In genomic region chr12:130826151-130826801, GRCh38 we compare ENCODE assay signal across 8 cellular contexts. TPM values are rescaled to one million over a fixed set of nuclear protein-coding genes. Genes with fewer than 3 reads are reported as not detected.
DNase-seq lines count a peak whose midpoint lies in the region; ATAC-seq, FAIRE-seq and TF ChIP-seq lines count a peak whose summit lies in the region.

No MANE protein-coding gene starts in this region.

- no peak for FAIRE-seq in A549 (lab: Jason Lieb, UNC)

- DNase-seq in A549 (ENCODE audit: low read depth in 1 of 2, low spot score in 1 of 2) (peak; percentile 53 to 76), H4 (ENCODE audit: low spot score) (peak; percentile 16), T-helper 1 cell (peak; percentile 40 to 67 (median 53)), adipocyte (ENCODE audit: low read depth) (peak; percentile 63), immature natural killer cell (peak; percentile 15 to 51 (median 37)), NCI-H187 (lab: John Stamatoyannopoulos, UW) (no peak)
- peak; percentile 63 to 74 for DNase-seq in stimulated activated CD4-positive, alpha-beta T cell treated with anti-CD3 and anti-CD28 coated beads, Interleukin-4, amount 100 ng/mL, for 48 hours (ENCODE audit: low read depth in 2 of 2)

- H3K36me3 ChIP-seq in adipocyte (ENCODE audit: control insufficient read depth, insufficient read depth, low read length, severe bottlenecking) = peaks cover 20% of the 10 kb centered on the region

- H3K4me2 ChIP-seq in A549 = no peak overlapping the region

- H3K9me3 ChIP-seq in A549 = no peaks in the 10 kb centered on the region
- H3K9me3 ChIP-seq in adipocyte (ENCODE audit: control insufficient read depth, low read length) = no peaks in the 10 kb centered on the region

- H3K4me1 Mint-ChIP-seq in immature natural killer cell = peaks cover 0 to 5% of the 10 kb centered on the region in 2 donors

- TF ChIP-seq POLR2A in A549 (IDR thresholded peaks at IDR 0.05; ENCODE audit: low read length) = no peak

- TF ChIP-seq CTCF in A549 (IDR thresholded peaks at IDR 0.05) = peak; percentile 49

- TF ChIP-seq RAD21 in A549 (conservative IDR thresholded peaks at IDR 0.05 in 1 of 2, IDR thresholded peaks at IDR 0.05 in 1 of 2) = peak; percentile 44 to 53; a peak in 4 of 5 replicates

- H3K36me3 Mint-ChIP-seq in immature natural killer cell = peaks cover 0 to 3% (median 0%) of the 10 kb centered on the region in 3 donors

- CTCF ChIA-PET in A549 (lab: Yijun Ruan, JAX) = interaction anchor here (0.7 to 5.6 kb wide), 7 partner anchors 9 to 194 kb away, joined by 3 to 40 read pairs (median 5); no protein-coding TSS in a partner anchor

- no peak overlapping the region for H3K27ac Mint-ChIP-seq in immature natural killer cell

- H3K27ac ChIP-seq in A549 = peak overlapping the region in 1 of 2 experiments; percentile 13; a peak in 1 of 6 replicates

- H3K4me1 ChIP-seq in A549 = peaks cover 13% of the 10 kb centered on the region
- peaks cover 22% of the 10 kb centered on the region for H3K4me1 ChIP-seq in adipocyte (ENCODE audit: control insufficient read depth, insufficient read depth, low read length)

- peak; percentile 89 to 96 for ATAC-seq in A549
- no peak for ATAC-seq in HG03460 (IDR thresholded peaks at IDR 0.05; ENCODE audit: unreplicated experiment)

- no peaks in the 10 kb centered on the region for H3K9me3 Mint-ChIP-seq in immature natural killer cell

- no peak overlapping the region for H3K4me3 Mint-ChIP-seq in immature natural killer cell

- no peaks in the 10 kb centered on the region for H3K27me3 ChIP-seq in adipocyte (replicated peaks; ENCODE audit: control insufficient read depth, insufficient read depth, low read length)

- TF ChIP-seq EP300 in A549 (IDR thresholded peaks at IDR 0.05) = no peak

- peak overlapping the region; percentile 53 for H3K9ac ChIP-seq in adipocyte (ENCODE audit: low read length)

- 74% methylated on average over 21 of the region's 21 CpGs for WGBS in A549 (ENCODE audit: missing lambda C conversion rate)

- POLR2A ChIA-PET in A549 (lab: Yijun Ruan, JAX) = no interaction called here

- H3K27me3 Mint-ChIP-seq in immature natural killer cell (ENCODE audit: low read depth in 3 of 3) = peaks cover 0 to 2% (median 0%) of the 10 kb centered on the region in 3 donors

- H3K4me3 ChIP-seq in A549 = no peak overlapping the region
- no peak overlapping the region for H3K4me3 ChIP-seq in adipocyte (ENCODE audit: low read length)

TF ChIP-seq in A549, 52 proteins besides CTCF, POLR2A, EP300 and RAD21:
- TF ChIP-seq ZC3H11A (IDR thresholded peaks at IDR 0.05) = no peak
- TF ChIP-seq KDM1A (IDR thresholded peaks at IDR 0.05; ENCODE audit: low read depth) = no peak
- peak; percentile 18; the same call in 1 of the 3 replicates for TF ChIP-seq SMC3 (IDR thresholded peaks at IDR 0.05)
- TF ChIP-seq RARB (CRISPR knock-in tag; IDR thresholded peaks at IDR 0.05) = no peak
- TF ChIP-seq FOXS1 (CRISPR knock-in tag; IDR thresholded peaks at IDR 0.05) = peak; percentile 25; the same call in 1 of the 2 replicates
- peak; percentile 97 for TF ChIP-seq MAX (IDR thresholded peaks at IDR 0.05)
- peak; percentile 82; the same call in 1 of the 2 replicates for TF ChIP-seq MYC (IDR thresholded peaks at IDR 0.05; ENCODE audit: borderline replicate concordance, low read length)
- TF ChIP-seq CHD4 (IDR thresholded peaks at IDR 0.05; ENCODE audit: borderline replicate concordance) = no peak
- no peak for TF ChIP-seq HOXA7 (CRISPR knock-in tag; IDR thresholded peaks at IDR 0.05)
- TF ChIP-seq HOXB5 (CRISPR knock-in tag; IDR thresholded peaks at IDR 0.05) = 0 out of 2 replicates have a peak, but pooled peaks have one; percentile 18
- no peak for TF ChIP-seq ELK1 (IDR thresholded peaks at IDR 0.05; ENCODE audit: low read depth, low read length)
- 0 out of 2 replicates have a peak, but pooled peaks have one; percentile 39 for TF ChIP-seq USF2 (IDR thresholded peaks at IDR 0.05)
- no peak for TF ChIP-seq TFCP2L1 (CRISPR knock-in tag; IDR thresholded peaks at IDR 0.05)
- TF ChIP-seq ZNF302 (CRISPR knock-in tag; IDR thresholded peaks at IDR 0.05) = no peak
- TF ChIP-seq KDM5A (IDR thresholded peaks at IDR 0.05) = no peak
- no peak for TF ChIP-seq FOSL2 (IDR thresholded peaks at IDR 0.05)
- no peak for TF ChIP-seq FOSL2 (CRISPR knock-in tag; IDR thresholded peaks at IDR 0.05)
- no peak for TF ChIP-seq CBX8 (IDR thresholded peaks at IDR 0.05)
- peak; percentile 6 for TF ChIP-seq MAFK (IDR thresholded peaks at IDR 0.05; ENCODE audit: partially characterized antibody)
- peak; percentile 89 for TF ChIP-seq E2F6 (IDR thresholded peaks at IDR 0.05; ENCODE audit: borderline replicate concordance, low read depth)

RNA-seq across cellular contexts. Expression of gene STX2, which starts 12.8 kb away (rescaled TPM):
- polyA plus RNA-seq in A549 (2011; rRNA removed) (39.4 and 51.3 TPM in 2 replicates), A549 (2017; fragmentation: RNase III; extraction: RNeasy Plus Mini Kit Qiagen cat#74134 plus additional on column Dnase treatment) (25.6 to 26.9 TPM (median 26.8 TPM) in 3 replicates), immature natural killer cell (1 to 10 TPM; 3.3 to 5.8 (median 3.6) TPM)
- 20.2 and 20.4 TPM in 2 replicates for polyA plus RNA-seq in A549 (2012; cell fraction: cytosol; rRNA removed)
- polyA plus RNA-seq in A549 (2012; cell fraction: nucleus; rRNA removed) = 21.3 and 45.4 TPM in 2 replicates
- polyA minus RNA-seq in A549 (2011; rRNA and poly(A)+ RNA removed) = 13.9 and 14.8 TPM in 2 replicates
- total RNA-seq in H4 (2014; rRNA removed; shearing (Covaris generic)) = 19.6 and 20.5 TPM in 2 replicates

RNA-seq across cellular contexts. Expression of gene RAN, which starts 45.6 kb away (rescaled TPM):
- polyA plus RNA-seq in A549 (2011; rRNA removed) (2,967 and 3,303 TPM in 2 replicates), A549 (2017; fragmentation: RNase III; extraction: RNeasy Plus Mini Kit Qiagen cat#74134 plus additional on column Dnase treatment) (1,859 to 1,987 TPM (median 1,941 TPM) in 3 replicates), immature natural killer cell (100 to 1,000 TPM; 428 to 585 (median 478) TPM)
- polyA plus RNA-seq in A549 (2012; cell fraction: cytosol; rRNA removed) = 1,939 and 2,223 TPM in 2 replicates
- polyA plus RNA-seq in A549 (2012; cell fraction: nucleus; rRNA removed) = 601 and 850 TPM in 2 replicates
- 1,030 and 1,279 TPM in 2 replicates for polyA minus RNA-seq in A549 (2011; rRNA and poly(A)+ RNA removed)
- total RNA-seq in H4 (2014; rRNA removed; shearing (Covaris generic)) = 983 and 1,090 TPM in 2 replicates

Comparison
In these comparisons a context has a peak if more than half of its experiments do, and no peak if none do; other contexts are left out.
1. DNase-seq: peak in A549 (2 of 2), H4 (single experiment), T-helper 1 cell (5 of 5), adipocyte (single experiment), immature natural killer cell (3 of 3) and stimulated activated CD4-positive, alpha-beta T cell treated with anti-CD3 and anti-CD28 coated beads, Interleukin-4, amount 100 ng/mL, for 48 hours (2 of 2); none in NCI-H187 (0 of 2).